Comparison of ENCODE assay signal across 32 cellular contexts in genomic region chr19:47341734-47342133, GRCh38. TPM values are rescaled to one million over a fixed set of nuclear protein-coding genes. Genes with fewer than 3 reads are reported as not detected.
"Had no signal": no experiment of that assay in that cellular context is flagged by ENCODE, and none has a peak within 500 bp of the region (broad histone marks: within the 10 kb centered on the region; RNA-seq: fewer than 3 reads in every experiment).

No MANE protein-coding gene starts in this region.

- H3K9me3 ChIP-seq: ascending aorta had no signal

- ATAC-seq: activated CD8-positive, alpha-beta T cell treated with anti-CD3 and anti-CD28 coated beads for 36 hours; activated naive CD8-positive, alpha-beta T cell treated with anti-CD3 and anti-CD28 coated beads, Interleukin-2, amount 50 U/mL, for 24 hours had no signal

- H3K4me1 ChIP-seq: ascending aorta had no signal

- FAIRE-seq: bronchial epithelial cell, TTC549 had no signal

- H3K27me3 ChIP-seq: ascending aorta, cardiac muscle cell had no signal

- H3K27ac ChIP-seq: ascending aorta, cardiac muscle cell, VCaP had no signal

- H3K4me3 ChIP-seq: ascending aorta, cardiac muscle cell had no signal

- DNase-seq: activated B cell treated with CpG ODN at 0.5 μM for 24 hours; activated CD4-positive, alpha-beta memory T cell treated with anti-CD3 and anti-CD28 coated beads for 36 hours; activated CD4-positive, alpha-beta T cell treated with anti-CD3 and anti-CD28 coated beads for 4 hours; activated CD4-positive, alpha-beta T cell treated with anti-CD3 and anti-CD28 coated beads, Interleukin-2, amount 10 ng/mL, durations not matched to agents 24 days and 14 days; activated CD4-positive, alpha-beta T cell treated with anti-CD3 and anti-CD28 coated beads, Interleukin-2, amount 50 U/mL, for 1 hour; activated CD4-positive, alpha-beta T cell treated with anti-CD3 and anti-CD28 coated beads, Interleukin-2, amount 50 U/mL, for 4 hours; activated CD4-positive, CD25-positive, alpha-beta regulatory T cell treated with anti-CD3 and anti-CD28 coated beads, Interleukin-2, amount 50 U/mL, for 72 hours; activated CD8-positive, alpha-beta memory T cell treated with anti-CD3 and anti-CD28 coated beads, Interleukin-2, amount 50 U/mL, for 4 hours; activated CD8-positive, alpha-beta T cell treated with anti-CD3 and anti-CD28 coated beads for 36 hours; activated effector memory CD4-positive, alpha-beta T cell treated with Interleukin-2 at 50 U/mL for 16 hours; activated gamma-delta T cell; activated naive CD4-positive, alpha-beta T cell treated with anti-CD3 and anti-CD28 coated beads, Interleukin-2, amount 10 ng/mL, durations not matched to agents 7 days and 5 days; activated naive CD4-positive, alpha-beta T cell treated with Interleukin-2 at 50 U/mL for 16 hours; activated naive CD8-positive, alpha-beta T cell treated with anti-CD3 and anti-CD28 coated beads, Interleukin-2, amount 10 ng/mL, durations not matched to agents 7 days and 5 days; activated naive CD8-positive, alpha-beta T cell treated with anti-CD3 and anti-CD28 coated beads, Interleukin-2, amount 50 U/mL, for 24 hours; activated T-cell treated with anti-CD3 and anti-CD28 coated beads for 4 hours; activated T-cell treated with anti-CD3 and anti-CD28 coated beads, Interleukin-2, amount 50 U/mL, for 1 hour; activated T-cell treated with anti-CD3 and anti-CD28 coated beads, Interleukin-2, amount 50 U/mL, for 48 hours; amygdala; anterior cingulate cortex; caudate nucleus; cerebellar nuclear complex; T-helper 1 cell; T-helper 2 cell; T-helper 9 cell had no signal

- H3K36me3 ChIP-seq: ascending aorta, cardiac muscle cell had no signal

RNA-seq across cellular contexts. Expression of gene C5AR2, which starts 9.8 kb away (rescaled TPM):
- total RNA-seq: activated CD4-positive, alpha-beta T cell treated with anti-CD3 and anti-CD28 coated beads, Interleukin-2, amount 10 ng/mL, durations not matched to agents 24 days and 14 days; activated CD8-positive, alpha-beta memory T cell treated with anti-CD3 and anti-CD28 coated beads for 36 hours; activated T-helper 2 cell treated with anti-CD3 and anti-CD28 coated beads, Interferon-gamma antibody, Interleukin-2, Interleukin-4, amounts not matched to agents 10 μg/mL and 5 μg/mL and 100 μg/mL, durations not matched to agents 14 hours and 24 hours and 36 hours; cardiac muscle cell had no signal
- polyA plus RNA-seq: cardiac muscle cell had no signal

RNA-seq across cellular contexts. Expression of gene C5AR1, which starts 32.1 kb away (rescaled TPM):
- total RNA-seq: cardiac muscle cell had no signal
- polyA plus RNA-seq: cardiac muscle cell had no signal
